9 cellular contexts compared by ENCODE assay signal in the genomic region with DNA sequence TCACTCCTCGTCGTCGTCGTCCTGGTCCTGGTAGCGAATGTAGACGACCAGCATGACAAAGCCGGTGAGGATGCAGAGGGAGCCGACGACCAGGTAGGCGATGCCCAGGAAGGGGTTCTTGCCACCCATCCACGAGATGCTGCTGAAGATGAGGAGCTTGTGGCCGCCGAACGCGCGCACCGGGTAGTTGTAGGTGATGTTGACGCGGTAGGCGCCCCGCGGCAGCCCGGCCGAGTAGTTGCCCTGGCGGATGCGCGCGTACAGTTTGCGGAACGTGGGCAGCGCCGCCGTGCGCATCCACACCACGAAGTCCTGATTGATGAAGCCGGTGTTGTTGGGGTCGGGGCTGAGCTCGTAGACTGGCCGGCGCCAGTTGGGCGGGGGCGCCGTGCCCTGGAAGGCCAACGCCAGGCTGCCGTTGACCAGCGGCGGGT. TPM values are rescaled to one million over a fixed set of nuclear protein-coding genes. Genes with fewer than 3 reads are reported as not detected.
A peak's percentile ranks its signal among the peaks of the same experiment; 100 is the strongest.
DNase-seq lines count a peak whose midpoint lies in the region.
"Had no signal": no experiment of that assay in that cellular context is flagged by ENCODE, and none has a peak within 500 bp of the region (broad histone marks: within the 10 kb centered on the region; RNA-seq: fewer than 3 reads in every experiment).

No MANE protein-coding gene starts in this region.

- H3K4me3 ChIP-seq in iPS-18a (ENCODE audit: low read length): peak overlapping the region; percentile 64
- H3K4me3 ChIP-seq: K562 had no signal

- no peak overlapping the region for H3K27ac ChIP-seq in iPS-18a (ENCODE audit: low read length)

- DNase-seq in NCI-H526 treated with DMSO at 0.1 percent for 48 hours (lab: John Stamatoyannopoulos, UW) (peak; percentile 53), OCI-M2 (lab: John Stamatoyannopoulos, UW; ENCODE audit: unreplicated experiment) (no peak), NK-92 (lab: John Stamatoyannopoulos, UW; ENCODE audit: unreplicated experiment) (no peak), dermis blood vessel endothelial cell (no peak), UCSD-AML1 (lab: John Stamatoyannopoulos, UW; ENCODE audit: unreplicated experiment) (no peak)
- DNase-seq in activated naive CD4-positive, alpha-beta T cell treated with anti-CD3 and anti-CD28 coated beads, Interleukin-2, amount 50 U/mL, for 16 hours: peak; percentile 55
- DNase-seq in stimulated activated CD4-positive, alpha-beta T cell treated with anti-CD3 and anti-CD28 coated beads, Interleukin-2, amount 100 ng/mL, for 24 hours: peak; percentile 48 to 61

- H3K36me3 ChIP-seq in iPS-18a (ENCODE audit: control insufficient read depth, low read depth, low read length): no peaks in the 10 kb centered on the region

- H3K27me3 ChIP-seq in iPS-18a (ENCODE audit: control insufficient read depth, insufficient read depth, low read length): peaks cover 51% of the 10 kb centered on the region

- H3K4me1 ChIP-seq in iPS-18a (ENCODE audit: control insufficient read depth, low read depth, low read length): no peaks in the 10 kb centered on the region

- H3K9ac ChIP-seq in iPS-18a (ENCODE audit: low read length): no peak overlapping the region

- H3K9me3 ChIP-seq in iPS-18a (ENCODE audit: control insufficient read depth, low read depth, low read length): no peaks in the 10 kb centered on the region

RNA-seq across cellular contexts. Expression of gene TMEM30B, which starts 1.0 kb away (rescaled TPM):
- total RNA-seq in dermis blood vessel endothelial cell: 0.33 and 0.34 TPM in 2 replicates

RNA-seq across cellular contexts. Expression of gene PRKCH, which starts 41.3 kb away (rescaled TPM):
- 312 and 327 TPM in 2 replicates for total RNA-seq in dermis blood vessel endothelial cell

Comparison
In these comparisons a context has a peak if more than half of its experiments do, and no peak if none do; other contexts are left out.
1. DNase-seq: peak in NCI-H526 treated with DMSO at 0.1 percent for 48 hours (single experiment), activated naive CD4-positive, alpha-beta T cell treated with anti-CD3 and anti-CD28 coated beads, Interleukin-2, amount 50 U/mL, for 16 hours (single experiment) and stimulated activated CD4-positive, alpha-beta T cell treated with anti-CD3 and anti-CD28 coated beads, Interleukin-2, amount 100 ng/mL, for 24 hours (2 of 2); none in OCI-M2 (single experiment), NK-92 (single experiment), dermis blood vessel endothelial cell (single experiment) and UCSD-AML1 (single experiment).